Comparison of ENCODE assay signal across 1 cellular context in the genomic region with DNA sequence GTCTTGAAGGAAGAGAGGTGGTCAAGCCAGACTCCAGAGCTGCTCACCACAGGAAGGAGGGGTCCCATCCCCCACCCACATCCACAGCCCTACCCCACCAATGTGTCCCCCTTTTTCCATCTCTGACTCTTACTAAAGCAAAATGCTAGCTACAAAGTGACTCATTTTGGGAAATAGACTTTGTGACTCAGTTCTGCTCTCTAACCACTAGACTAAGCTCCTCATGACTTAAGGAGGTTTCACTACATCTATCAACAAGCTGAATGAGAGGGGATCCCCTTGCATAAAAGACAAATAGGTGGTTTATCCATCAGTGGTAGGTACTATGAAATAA.
TF ChIP-seq lines count a peak whose summit lies in the region.

No MANE protein-coding gene starts in this region.

TF ChIP-seq in GM12878, 131 proteins besides CTCF, POLR2A, EP300 and RAD21 (continued from another document):
- TF ChIP-seq CUX1 (IDR thresholded peaks at IDR 0.05; ENCODE audit: insufficient replicate concordance, low read depth, low read length) (peak; percentile 35), BCL11A (IDR thresholded peaks at IDR 0.05; ENCODE audit: low read depth, low read length) (peak; percentile 92), IKZF1 (conservative IDR thresholded peaks at IDR 0.05) (peak; percentile 64), ZNF207 (IDR thresholded peaks at IDR 0.05; ENCODE audit: borderline replicate concordance) (no peak), NBN (IDR thresholded peaks at IDR 0.05) (no peak), CREM (IDR thresholded peaks at IDR 0.05; ENCODE audit: low read depth) (peak; percentile 79), SRF (IDR thresholded peaks at IDR 0.05; ENCODE audit: low read depth in 2 of 2, low read length in 2 of 2) (0 out of 4 replicates have a peak, but pooled peaks of 1 of the 2 experiments have one; percentile 23), FOXK2 (IDR thresholded peaks at IDR 0.05) (no peak; the same call in 1 of the 2 replicates), ZBED1 (IDR thresholded peaks at IDR 0.05; ENCODE audit: borderline replicate concordance) (peak; percentile 82; the same call in 1 of the 2 replicates), BRCA1 (IDR thresholded peaks at IDR 0.05; ENCODE audit: low read depth, low read length) (no peak), RB1 (IDR thresholded peaks at IDR 0.05; ENCODE audit: borderline replicate concordance) (no peak), MEF2A (IDR thresholded peaks at IDR 0.05; ENCODE audit: insufficient read depth, low read depth, low read length) (peak; percentile 52; the same call in 1 of the 2 replicates), SMARCA5 (IDR thresholded peaks at IDR 0.05) (no peak), ATF7 (IDR thresholded peaks at IDR 0.05; ENCODE audit: low read depth) (peak; percentile 77), ZNF274 (IDR thresholded peaks at IDR 0.05; ENCODE audit: insufficient read depth, insufficient read length) (no peak), CHD4 (IDR thresholded peaks at IDR 0.05) (no peak), SUPT20H (IDR thresholded peaks at IDR 0.05; ENCODE audit: borderline replicate concordance, control insufficient read depth, low read depth, low read length) (no peak)
- TF ChIP-seq, protein P1, sequence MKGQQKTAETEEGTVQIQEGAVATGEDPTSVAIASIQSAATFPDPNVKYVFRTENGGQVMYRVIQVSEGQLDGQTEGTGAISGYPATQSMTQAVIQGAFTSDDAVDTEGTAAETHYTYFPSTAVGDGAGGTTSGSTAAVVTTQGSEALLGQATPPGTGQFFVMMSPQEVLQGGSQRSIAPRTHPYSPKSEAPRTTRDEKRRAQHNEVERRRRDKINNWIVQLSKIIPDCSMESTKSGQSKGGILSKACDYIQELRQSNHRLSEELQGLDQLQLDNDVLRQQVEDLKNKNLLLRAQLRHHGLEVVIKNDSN (IDR thresholded peaks at IDR 0.05; ENCODE audit: borderline replicate concordance, extremely low read length, insufficient read depth, low read depth, low read length): no peak
- TF ChIP-seq, protein P2, sequence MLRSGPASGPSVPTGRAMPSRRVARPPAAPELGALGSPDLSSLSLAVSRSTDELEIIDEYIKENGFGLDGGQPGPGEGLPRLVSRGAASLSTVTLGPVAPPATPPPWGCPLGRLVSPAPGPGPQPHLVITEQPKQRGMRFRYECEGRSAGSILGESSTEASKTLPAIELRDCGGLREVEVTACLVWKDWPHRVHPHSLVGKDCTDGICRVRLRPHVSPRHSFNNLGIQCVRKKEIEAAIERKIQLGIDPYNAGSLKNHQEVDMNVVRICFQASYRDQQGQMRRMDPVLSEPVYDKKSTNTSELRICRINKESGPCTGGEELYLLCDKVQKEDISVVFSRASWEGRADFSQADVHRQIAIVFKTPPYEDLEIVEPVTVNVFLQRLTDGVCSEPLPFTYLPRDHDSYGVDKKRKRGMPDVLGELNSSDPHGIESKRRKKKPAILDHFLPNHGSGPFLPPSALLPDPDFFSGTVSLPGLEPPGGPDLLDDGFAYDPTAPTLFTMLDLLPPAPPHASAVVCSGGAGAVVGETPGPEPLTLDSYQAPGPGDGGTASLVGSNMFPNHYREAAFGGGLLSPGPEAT (IDR thresholded peaks at IDR 0.05; ENCODE audit: low read depth): peak; percentile 77
